In genomic region chr5:2805080-2805479, GRCh38 we compare ENCODE assay signal across 1 cellular context.
TF ChIP-seq lines count a peak whose summit lies in the region.

No MANE protein-coding gene starts in this region.

TF ChIP-seq in GM23338, 12 proteins besides CTCF, POLR2A, EP300 and RAD21 (continued from another document):
- TF ChIP-seq ZNF331 (CRISPR knock-in tag; IDR thresholded peaks at IDR 0.05; ENCODE audit: low read depth), result no peak
- no peak for TF ChIP-seq CREB1 (CRISPR knock-in tag; IDR thresholded peaks at IDR 0.05; ENCODE audit: low read depth)
- TF ChIP-seq ETS1 (IDR thresholded peaks at IDR 0.05), result no peak
- no peak for TF ChIP-seq STAT1 (IDR thresholded peaks at IDR 0.05; ENCODE audit: unreplicated experiment)
- TF ChIP-seq EZH2phosphoT487 (IDR thresholded peaks at IDR 0.05; ENCODE audit: unreplicated experiment), result no peak
TF ChIP-seq in GM23338: peak in this region for 0.
